In genomic region chr7:69775231-69775771, GRCh38 we compare ENCODE assay signal across 12 cellular contexts.
DNase-seq lines count a peak whose midpoint lies in the region; ATAC-seq and TF ChIP-seq lines count a peak whose summit lies in the region.
"Had no signal": no experiment of that assay in that cellular context is flagged by ENCODE, and none has a peak within 500 bp of the region (broad histone marks: within the 10 kb centered on the region; RNA-seq: fewer than 3 reads in every experiment).

No MANE protein-coding gene starts in this region.

- no peak overlapping the region for H3K4me2 ChIP-seq in OCI-LY7 (ENCODE audit: low read length)

- 91 to 93% methylated on average over 6 of the region's 6 CpGs for WGBS in aorta, 2 donors

- CTCF ChIA-PET in OCI-LY7 (lab: Charles Lee; ENCODE audit: unreplicated experiment), result no interaction called here

- H2AFZ ChIP-seq in OCI-LY7 (ENCODE audit: low read length), result no peak overlapping the region

- ATAC-seq in Right ventricle myocardium inferior, result peak; percentile 96
- peak; percentile 49 for ATAC-seq in aorta (ENCODE audit: low FRiP score)

- POLR2A ChIA-PET in OCI-LY7 (lab: Charles Lee), result no interaction called here

- no peaks in the 10 kb centered on the region for H3K27me3 ChIP-seq in aorta (ENCODE audit: control insufficient read depth in 1 of 2, insufficient read depth in 2 of 2, low read length in 1 of 2)
- H3K27me3 ChIP-seq: uterus had no signal

- H4K20me1 ChIP-seq in OCI-LY7 (ENCODE audit: insufficient read depth, low read length), result no peaks in the 10 kb centered on the region

- no peaks in the 10 kb centered on the region for H3K9me2 ChIP-seq in OCI-LY7 (ENCODE audit: insufficient read depth, low read length)

- H3K79me2 ChIP-seq in OCI-LY7 (ENCODE audit: insufficient read depth, low read depth, low read length), result peaks cover 40% of the 10 kb centered on the region; the same call in 1 of the 2 replicates

- H3K27ac ChIP-seq in aorta (ENCODE audit: low read depth in 1 of 2, low read length in 2 of 2), result no peak overlapping the region
- H3K27ac ChIP-seq in OCI-LY7 (ENCODE audit: low read depth, low read length, poor library complexity, severe bottlenecking), result no peak overlapping the region
- H3K27ac ChIP-seq: skin epidermis, uterus had no signal

- no peaks in the 10 kb centered on the region for H3K9me3 ChIP-seq in aorta (ENCODE audit: control insufficient read depth, low read length)
- no peaks in the 10 kb centered on the region for H3K9me3 ChIP-seq in OCI-LY7 (ENCODE audit: low read length)
- H3K9me3 ChIP-seq: uterus had no signal

- no TSS peak for BruUV-seq in OCI-LY7 (replicated peaks; lab: Mats Ljungman, UMichigan)

- H3K36me3 ChIP-seq in aorta (ENCODE audit: control insufficient read depth in 1 of 2, insufficient read depth in 2 of 2, low read length in 1 of 2) (no peaks in the 10 kb centered on the region), OCI-LY7 (ENCODE audit: insufficient read depth, low read length) (no peaks in the 10 kb centered on the region)
- H3K36me3 ChIP-seq: uterus had no signal

- DNase-seq in Right ventricle myocardium inferior (ENCODE audit: missing footprints) (no peak), cardiac septum (ENCODE audit: low spot score) (no peak), dedifferentiated amniotic fluid mesenchymal stem cell (ENCODE audit: extremely low spot score) (peak; percentile 50), kidney tubule cell (ENCODE audit: low spot score) (peak; percentile 6), aorta (peak in 1 of 2 donors; percentile 48), NK-92 (lab: John Stamatoyannopoulos, UW; ENCODE audit: unreplicated experiment) (no peak), NCI-H1092 treated with DMSO at 0.1 percent for 48 hours (lab: John Stamatoyannopoulos, UW) (no peak), OCI-LY7 (ENCODE audit: low spot score) (no peak)
- DNase-seq: activated T-cell treated with anti-CD3 and anti-CD28 coated beads, Interleukin-2, amount 50 U/mL, for 24 hours; DND-41; uterus had no signal

- H3K4me3 ChIP-seq in aorta (ENCODE audit: low read length in 2 of 2) (no peak overlapping the region), OCI-LY7 (ENCODE audit: low read depth, low read length, poor library complexity, severe bottlenecking) (no peak overlapping the region)
- H3K4me3 ChIP-seq: skin epidermis, uterus had no signal

- intact Hi-C loops in Right ventricle myocardium inferior (cut with DNase I) (no loop called here), cardiac septum (cut with DNase I) (no loop called here), aorta (cut with DNase I) (no loop called here), OCI-LY7 (cut with micrococcal nuclease; ENCODE audit: unreplicated experiment) (no loop called here)

- no peak for TF ChIP-seq CTCF in OCI-LY7 (conservative IDR thresholded peaks at IDR 0.05; ENCODE audit: low read length)

- no peaks in the 10 kb centered on the region for H3K4me1 ChIP-seq in aorta (ENCODE audit: control insufficient read depth in 1 of 2, insufficient read depth in 2 of 2, low read length in 2 of 2)
- peaks cover 53% of the 10 kb centered on the region for H3K4me1 ChIP-seq in OCI-LY7 (ENCODE audit: insufficient read depth, low read length, poor library complexity, severe bottlenecking)
- H3K4me1 ChIP-seq: uterus had no signal

Comparison
In these comparisons a context has a peak if more than half of its experiments do, and no peak if none do; other contexts are left out.
1. DNase-seq: peak in dedifferentiated amniotic fluid mesenchymal stem cell (single experiment) and kidney tubule cell (single experiment); none in Right ventricle myocardium inferior (single experiment), cardiac septum (single experiment), NK-92 (single experiment), NCI-H1092 treated with DMSO at 0.1 percent for 48 hours (single experiment) and OCI-LY7 (single experiment).